In genomic region chr11:64852804-64853520, GRCh38 we compare ENCODE assay signal across 10 cellular contexts. TPM values are rescaled to one million over a fixed set of nuclear protein-coding genes. Genes with fewer than 3 reads are reported as not detected.
A peak's percentile ranks its signal among the peaks of the same experiment; 100 is the strongest.
DNase-seq lines count a peak whose midpoint lies in the region; FAIRE-seq and TF ChIP-seq lines count a peak whose summit lies in the region.
"Had no signal": no experiment of that assay in that cellular context is flagged by ENCODE, and none has a peak within 500 bp of the region (broad histone marks: within the 10 kb centered on the region; RNA-seq: fewer than 3 reads in every experiment).

No MANE protein-coding gene starts in this region.

- BruUV-seq in Calu3 (replicated peaks; lab: Mats Ljungman, UMichigan) = no TSS peak

- H3K27ac ChIP-seq in MM.1S (ENCODE audit: low read length) = peak overlapping the region; percentile 97
- peak overlapping the region; percentile 39 for H3K27ac ChIP-seq in colonic mucosa
- H3K27ac ChIP-seq in skeletal muscle tissue (ENCODE audit: low read depth, low read length) = peak overlapping the region; percentile 89
- no peak overlapping the region for H3K27ac ChIP-seq in SJCRH30
- no peak overlapping the region for H3K27ac ChIP-seq in prostate gland

- H4K20me1 ChIP-seq in MM.1S (ENCODE audit: insufficient read depth, low read length) = no peaks in the 10 kb centered on the region

- intact Hi-C loops in Calu3 (cut with micrococcal nuclease; ENCODE audit: unreplicated experiment) (no loop called here), colonic mucosa (cut with DNase I) (no loop called here), prostate gland (cut with DNase I) (loop anchor here (10.0 kb wide), 1 partner anchor 262 kb away; the partner anchor contains the start of genes TM7SF2 and ZNHIT2)

- H3K4me1 Mint-ChIP-seq in Calu3 (ENCODE audit: low read depth, unreplicated experiment) = peaks cover 70% of the 10 kb centered on the region

- WGBS in prostate gland = 81% methylated on average over 23 of the region's 24 CpGs

- CTCF ChIA-PET in Calu3 (lab: Charles Lee) = interaction anchor here (0.7 to 3.1 kb wide), 3 partner anchors 9 to 36 kb away, joined by 3 to 20 read pairs (median 3); no protein-coding TSS in a partner anchor

- TF ChIP-seq CTCF in Calu3 (IDR thresholded peaks at IDR 0.05; ENCODE audit: unreplicated experiment) = no peak
- no peak for TF ChIP-seq CTCF in MM.1S (IDR thresholded peaks at IDR 0.05; ENCODE audit: low read length)
- no peak for TF ChIP-seq CTCF in colonic mucosa (IDR thresholded peaks at IDR 0.05)
- TF ChIP-seq CTCF in prostate gland (IDR thresholded peaks at IDR 0.05) = no peak

- H3K36me3 ChIP-seq in MM.1S (replicated peaks; ENCODE audit: insufficient read depth, low read length) (0 out of 2 replicates have a peak, but pooled peaks cover 5% of the 10 kb centered on the region), colonic mucosa (no peaks in the 10 kb centered on the region), skeletal muscle tissue (ENCODE audit: control insufficient read depth in 3 of 3, insufficient read depth in 3 of 3, low read length in 3 of 3) (peaks cover 3 to 8% (median 3%) of the 10 kb centered on the region in 3 donors), SJCRH30 (peaks cover 28% of the 10 kb centered on the region; the same call in 1 of the 2 replicates), prostate gland (peaks cover 0 to 3% of the 10 kb centered on the region in 2 donors)

- peak overlapping the region; percentile 80 for H3K9ac ChIP-seq in MM.1S (ENCODE audit: low read length)
- no peak overlapping the region for H3K9ac ChIP-seq in colonic mucosa (ENCODE audit: low read depth in 2 of 2, low read length in 2 of 2)
- peak overlapping the region in 2 of 3 donors; percentile 3 to 40 for H3K9ac ChIP-seq in skeletal muscle tissue (ENCODE audit: low read depth in 1 of 3, low read length in 3 of 3)

- H3K27ac Mint-ChIP-seq in Calu3 (ENCODE audit: unreplicated experiment) = peak overlapping the region; percentile 79

- H3K4me1 ChIP-seq in MM.1S (ENCODE audit: low read length) = peaks cover 50% of the 10 kb centered on the region
- H3K4me1 ChIP-seq in colonic mucosa = peaks cover 52% of the 10 kb centered on the region
- H3K4me1 ChIP-seq in skeletal muscle tissue (ENCODE audit: control insufficient read depth in 3 of 3, insufficient read depth in 3 of 3, low read length in 3 of 3) = peaks cover 61 to 92% (median 88%) of the 10 kb centered on the region in 3 donors
- H3K4me1 ChIP-seq in SJCRH30 = peaks cover 51% of the 10 kb centered on the region
- no peaks in the 10 kb centered on the region for H3K4me1 ChIP-seq in prostate gland (replicated peaks)

- no peaks in the 10 kb centered on the region for H3K9me3 ChIP-seq in MM.1S (replicated peaks; ENCODE audit: insufficient read depth, low read length)
- H3K9me3 ChIP-seq in colonic mucosa = no peaks in the 10 kb centered on the region
- H3K9me3 ChIP-seq in skeletal muscle tissue (ENCODE audit: control insufficient read depth in 3 of 3, low read length in 3 of 3) = no peaks in the 10 kb centered on the region
- no peaks in the 10 kb centered on the region for H3K9me3 ChIP-seq in SJCRH30 (replicated peaks)
- H3K9me3 ChIP-seq in prostate gland = no peaks in the 10 kb centered on the region

- no peak for DNase-seq in Calu3
- DNase-seq in MM.1S = no peak
- DNase-seq in colonic mucosa = no peak
- DNase-seq in SJCRH30 = no peak
- no peak for DNase-seq in urothelium cell line (ENCODE audit: low spot score)
- no peak for DNase-seq in middle frontal gyrus (ENCODE audit: extremely low spot score, low spot score)
- DNase-seq in prostate gland (ENCODE audit: low spot score) = no peak
- DNase-seq: cortex of kidney, NCI-H2107 had no signal

- H3K9me2 ChIP-seq in MM.1S (replicated peaks; ENCODE audit: insufficient read depth, low read length) = no peaks in the 10 kb centered on the region

- H3K27me3 Mint-ChIP-seq in Calu3 (ENCODE audit: unreplicated experiment) = no peaks in the 10 kb centered on the region

- no peaks in the 10 kb centered on the region for H3K27me3 ChIP-seq in MM.1S (replicated peaks; ENCODE audit: insufficient read depth, low read length)
- H3K27me3 ChIP-seq in colonic mucosa = no peaks in the 10 kb centered on the region
- H3K27me3 ChIP-seq in skeletal muscle tissue (ENCODE audit: control insufficient read depth in 3 of 3, insufficient read depth in 3 of 3, low read length in 3 of 3) = no peaks in the 10 kb centered on the region
- no peaks in the 10 kb centered on the region for H3K27me3 ChIP-seq in SJCRH30
- no peaks in the 10 kb centered on the region for H3K27me3 ChIP-seq in prostate gland (replicated peaks; ENCODE audit: insufficient read depth)

- peak overlapping the region; percentile 45 for H3K4me3 Mint-ChIP-seq in Calu3 (ENCODE audit: low read depth, unreplicated experiment)

- no peak overlapping the region for H2AFZ ChIP-seq in MM.1S (ENCODE audit: low read length)

- H3F3A ChIP-seq in MM.1S (ENCODE audit: insufficient read depth, low read length) = peaks cover 22% of the 10 kb centered on the region

- TF ChIP-seq POLR2A in prostate gland (IDR thresholded peaks at IDR 0.05) = no peak

- peak overlapping the region; percentile 83; the same call in 1 of the 2 replicates for H3K4me2 ChIP-seq in MM.1S (ENCODE audit: low read depth, low read length)

- H3K4me3 ChIP-seq in MM.1S (ENCODE audit: low read length) (no peak overlapping the region), colonic mucosa (no peak overlapping the region), skeletal muscle tissue (ENCODE audit: low read length in 3 of 3) (no peak overlapping the region), SJCRH30 (no peak overlapping the region), prostate gland (no peak overlapping the region)

- no peak for FAIRE-seq in urothelium cell line (lab: Jason Lieb, UNC)

- H3K36me3 Mint-ChIP-seq in Calu3 (ENCODE audit: insufficient read depth, unreplicated experiment) = peaks cover 68% of the 10 kb centered on the region

- H3K79me2 ChIP-seq in MM.1S (ENCODE audit: low read length) = peaks cover 4% of the 10 kb centered on the region

- H3K9me3 Mint-ChIP-seq in Calu3 (ENCODE audit: low read depth, unreplicated experiment) = no peaks in the 10 kb centered on the region

RNA-seq across cellular contexts. Expression of gene CDC42BPG, which starts 8.5 kb away (rescaled TPM):
- total RNA-seq in Calu3 (2022) = 26.5 and 33.0 TPM in 2 replicates
- total RNA-seq in colonic mucosa = 10 to 100 TPM; 29.3 to 41.6 TPM
- total RNA-seq in skeletal muscle tissue = under 0.01 TPM
- 0.03 and 0.10 TPM in 2 replicates for total RNA-seq in SJCRH30 (2014; rRNA removed; shearing (Covaris generic))
- 10 to 100 TPM; 17.2 to 24.0 TPM for total RNA-seq in prostate gland

RNA-seq across cellular contexts. Expression of gene EHD1, which starts 25.5 kb away (rescaled TPM):
- 92.8 and 101 TPM in 2 replicates for total RNA-seq in Calu3 (2022)
- total RNA-seq in colonic mucosa = 10 to 100 TPM; 66.5 to 72.3 TPM
- total RNA-seq in skeletal muscle tissue = 28.2 TPM
- 43.4 and 45.0 TPM in 2 replicates for total RNA-seq in SJCRH30 (2014; rRNA removed; shearing (Covaris generic))
- 100 to 1,000 TPM in 1 of 2 donors, 10 to 100 TPM in 1; 38.8 to 104 TPM for total RNA-seq in prostate gland

RNA-seq across cellular contexts. Expression of gene MEN1, which starts 42.6 kb away (rescaled TPM):
- total RNA-seq in Calu3 (2022) (39.8 and 41.0 TPM in 2 replicates), colonic mucosa (10 to 100 TPM; 21.1 to 45.5 TPM), skeletal muscle tissue (7.3 TPM), prostate gland (10 to 100 TPM; 27.9 to 45.5 TPM)
- 25.9 and 26.3 TPM in 2 replicates for total RNA-seq in SJCRH30 (2014; rRNA removed; shearing (Covaris generic))

RNA-seq across cellular contexts. Expression of gene MAP4K2, which starts 49.9 kb away (rescaled TPM):
- total RNA-seq in Calu3 (2022) (17.0 and 17.4 TPM in 2 replicates), colonic mucosa (10 to 100 TPM in 1 of 2 donors, 1 to 10 TPM in 1; 9.2 to 13.3 TPM), skeletal muscle tissue (2.6 TPM), prostate gland (10 to 100 TPM; 10.7 to 35.8 TPM)
- total RNA-seq in SJCRH30 (2014; rRNA removed; shearing (Covaris generic)) = 8.9 and 9.6 TPM in 2 replicates

Comparison
In these comparisons a context has a peak if more than half of its experiments do, and no peak if none do; other contexts are left out.
1. H3K27ac ChIP-seq: peak in MM.1S (single experiment), colonic mucosa (single experiment) and skeletal muscle tissue (single experiment); none in SJCRH30 (single experiment) and prostate gland (0 of 2).
2. H3K9ac ChIP-seq: peak in MM.1S (single experiment) and skeletal muscle tissue (2 of 3); none in colonic mucosa (0 of 2).
3. RNA of gene CDC42BPG, which starts 8.5 kb away (total RNA-seq): 29.3 to 41.6 TPM in colonic mucosa, 26.5 to 33.0 TPM in Calu3 and 17.2 to 24.0 TPM in prostate gland; 0.03 to 0.10 TPM in SJCRH30 and under 0.01 TPM in skeletal muscle tissue (single experiment); every median in the first group is over 10 times any median in the second.